ENCODE assay signal across 3 cellular contexts in genomic region chr10:61400524-61400923, GRCh38.
TF ChIP-seq lines count a peak whose summit lies in the region.

No MANE protein-coding gene starts in this region.

TF ChIP-seq in SK-N-SH, 30 proteins besides CTCF, POLR2A, EP300 and RAD21 (continues in another document):
- no peak for TF ChIP-seq RFX5 (IDR thresholded peaks at IDR 0.05; ENCODE audit: low read length)
- TF ChIP-seq, protein P1, sequence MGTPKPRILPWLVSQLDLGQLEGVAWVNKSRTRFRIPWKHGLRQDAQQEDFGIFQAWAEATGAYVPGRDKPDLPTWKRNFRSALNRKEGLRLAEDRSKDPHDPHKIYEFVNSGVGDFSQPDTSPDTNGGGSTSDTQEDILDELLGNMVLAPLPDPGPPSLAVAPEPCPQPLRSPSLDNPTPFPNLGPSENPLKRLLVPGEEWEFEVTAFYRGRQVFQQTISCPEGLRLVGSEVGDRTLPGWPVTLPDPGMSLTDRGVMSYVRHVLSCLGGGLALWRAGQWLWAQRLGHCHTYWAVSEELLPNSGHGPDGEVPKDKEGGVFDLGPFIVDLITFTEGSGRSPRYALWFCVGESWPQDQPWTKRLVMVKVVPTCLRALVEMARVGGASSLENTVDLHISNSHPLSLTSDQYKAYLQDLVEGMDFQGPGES (IDR thresholded peaks at IDR 0.05; ENCODE audit: low read depth, low read length): no peak
- TF ChIP-seq FOXM1 (IDR thresholded peaks at IDR 0.05; ENCODE audit: low read depth): no peak
- TF ChIP-seq FOSL2 (IDR thresholded peaks at IDR 0.05; ENCODE audit: borderline replicate concordance, low read depth): no peak
- no peak for TF ChIP-seq NRF1 (IDR thresholded peaks at IDR 0.05; ENCODE audit: low read depth, low read length)
- no peak for TF ChIP-seq TEAD4 (IDR thresholded peaks at IDR 0.05; ENCODE audit: borderline replicate concordance, insufficient read depth)
- no peak for TF ChIP-seq SIN3A (IDR thresholded peaks at IDR 0.05; ENCODE audit: borderline replicate concordance, low read depth, low read length)
- TF ChIP-seq, protein P2, sequence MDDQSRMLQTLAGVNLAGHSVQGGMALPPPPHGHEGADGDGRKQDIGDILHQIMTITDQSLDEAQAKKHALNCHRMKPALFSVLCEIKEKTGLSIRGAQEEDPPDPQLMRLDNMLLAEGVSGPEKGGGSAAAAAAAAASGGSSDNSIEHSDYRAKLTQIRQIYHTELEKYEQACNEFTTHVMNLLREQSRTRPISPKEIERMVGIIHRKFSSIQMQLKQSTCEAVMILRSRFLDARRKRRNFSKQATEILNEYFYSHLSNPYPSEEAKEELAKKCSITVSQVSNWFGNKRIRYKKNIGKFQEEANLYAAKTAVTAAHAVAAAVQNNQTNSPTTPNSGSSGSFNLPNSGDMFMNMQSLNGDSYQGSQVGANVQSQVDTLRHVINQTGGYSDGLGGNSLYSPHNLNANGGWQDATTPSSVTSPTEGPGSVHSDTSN (IDR thresholded peaks at IDR 0.05): no peak
- no peak for TF ChIP-seq YY1 (IDR thresholded peaks at IDR 0.05; ENCODE audit: low read depth)
- TF ChIP-seq ZBTB33 (IDR thresholded peaks at IDR 0.05; ENCODE audit: borderline replicate concordance, low read depth): no peak
- TF ChIP-seq CHD2 (IDR thresholded peaks at IDR 0.05; ENCODE audit: low read length, partially characterized antibody): no peak
- TF ChIP-seq, protein P3, sequence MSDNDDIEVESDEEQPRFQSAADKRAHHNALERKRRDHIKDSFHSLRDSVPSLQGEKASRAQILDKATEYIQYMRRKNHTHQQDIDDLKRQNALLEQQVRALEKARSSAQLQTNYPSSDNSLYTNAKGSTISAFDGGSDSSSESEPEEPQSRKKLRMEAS (IDR thresholded peaks at IDR 0.05; ENCODE audit: low read depth): no peak
- no peak for TF ChIP-seq GABPA (IDR thresholded peaks at IDR 0.05; ENCODE audit: low read depth)
- no peak for TF ChIP-seq TAF1 (IDR thresholded peaks at IDR 0.05; ENCODE audit: borderline replicate concordance, low read depth, low read length)
- TF ChIP-seq FOXJ3 (CRISPR knock-in tag; IDR thresholded peaks at IDR 0.05): no peak
- TF ChIP-seq, protein P4, sequence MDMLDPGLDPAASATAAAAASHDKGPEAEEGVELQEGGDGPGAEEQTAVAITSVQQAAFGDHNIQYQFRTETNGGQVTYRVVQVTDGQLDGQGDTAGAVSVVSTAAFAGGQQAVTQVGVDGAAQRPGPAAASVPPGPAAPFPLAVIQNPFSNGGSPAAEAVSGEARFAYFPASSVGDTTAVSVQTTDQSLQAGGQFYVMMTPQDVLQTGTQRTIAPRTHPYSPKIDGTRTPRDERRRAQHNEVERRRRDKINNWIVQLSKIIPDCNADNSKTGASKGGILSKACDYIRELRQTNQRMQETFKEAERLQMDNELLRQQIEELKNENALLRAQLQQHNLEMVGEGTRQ (IDR thresholded peaks at IDR 0.05; ENCODE audit: borderline replicate concordance, low read depth, low read length): no peak

TF ChIP-seq in SK-N-SH treated with all-trans-retinoic acid at 6 μM for 48 hours, 23 proteins besides CTCF, POLR2A, EP300 and RAD21:
- TF ChIP-seq, protein P5, sequence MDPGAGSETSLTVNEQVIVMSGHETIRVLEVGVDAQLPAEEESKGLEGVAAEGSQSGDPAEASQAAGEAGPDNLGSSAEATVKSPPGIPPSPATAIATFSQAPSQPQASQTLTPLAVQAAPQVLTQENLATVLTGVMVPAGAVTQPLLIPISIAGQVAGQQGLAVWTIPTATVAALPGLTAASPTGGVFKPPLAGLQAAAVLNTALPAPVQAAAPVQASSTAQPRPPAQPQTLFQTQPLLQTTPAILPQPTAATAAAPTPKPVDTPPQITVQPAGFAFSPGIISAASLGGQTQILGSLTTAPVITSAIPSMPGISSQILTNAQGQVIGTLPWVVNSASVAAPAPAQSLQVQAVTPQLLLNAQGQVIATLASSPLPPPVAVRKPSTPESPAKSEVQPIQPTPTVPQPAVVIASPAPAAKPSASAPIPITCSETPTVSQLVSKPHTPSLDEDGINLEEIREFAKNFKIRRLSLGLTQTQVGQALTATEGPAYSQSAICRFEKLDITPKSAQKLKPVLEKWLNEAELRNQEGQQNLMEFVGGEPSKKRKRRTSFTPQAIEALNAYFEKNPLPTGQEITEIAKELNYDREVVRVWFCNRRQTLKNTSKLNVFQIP (CRISPR knock-in tag; IDR thresholded peaks at IDR 0.05; ENCODE audit: borderline replicate concordance, low read depth): no peak
- no peak for TF ChIP-seq TSHZ2 (CRISPR knock-in tag; IDR thresholded peaks at IDR 0.05)
- no peak for TF ChIP-seq CSDC2 (CRISPR knock-in tag; IDR thresholded peaks at IDR 0.05)

TF ChIP-seq in K562, 482 proteins besides CTCF, POLR2A, EP300 and RAD21:
- TF ChIP-seq ATF7 (IDR thresholded peaks at IDR 0.05): 0 out of 2 replicates have a peak, but pooled peaks have one; percentile 22
- TF ChIP-seq ZNF780A (CRISPR knock-in tag; IDR thresholded peaks at IDR 0.05): no peak
- TF ChIP-seq PRPF4 (IDR thresholded peaks at IDR 0.05; ENCODE audit: insufficient read depth, low read depth, low read length, poor library complexity, severe bottlenecking): no peak
- no peak for TF ChIP-seq NFE2 (IDR thresholded peaks at IDR 0.05; ENCODE audit: low read depth)
